Comparison of ENCODE assay signal across 11 cellular contexts in the genomic region with DNA sequence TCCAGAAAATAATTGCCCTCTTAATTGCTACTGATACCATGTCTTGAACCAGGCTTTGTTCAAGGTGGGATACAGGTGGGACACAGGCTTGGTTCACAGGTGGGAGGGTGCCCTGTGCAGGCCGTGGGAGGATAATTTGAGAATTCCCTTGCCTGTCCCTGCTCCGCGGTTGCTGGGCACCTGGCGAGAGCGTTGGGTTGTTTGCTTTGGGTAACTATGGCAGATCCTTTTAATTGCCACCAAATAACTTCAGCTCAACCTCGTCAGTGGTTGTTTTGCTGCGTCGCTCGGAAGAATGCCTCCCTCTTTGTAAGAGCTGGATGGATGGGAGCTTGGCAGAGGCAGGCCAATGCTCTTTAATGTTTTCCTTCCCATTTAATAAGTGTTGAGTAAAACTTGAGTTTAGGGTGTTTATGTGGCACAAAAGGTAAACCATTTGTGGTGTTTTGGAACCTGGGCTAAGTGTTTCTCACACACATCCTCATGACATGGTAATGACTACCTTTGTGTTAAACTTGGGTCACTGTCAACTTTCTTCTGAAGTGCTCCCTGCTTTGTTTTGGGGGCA.
DNase-seq lines count a peak whose midpoint lies in the region; ATAC-seq and TF ChIP-seq lines count a peak whose summit lies in the region.
"Had no signal": no experiment of that assay in that cellular context is flagged by ENCODE, and none has a peak within 500 bp of the region (broad histone marks: within the 10 kb centered on the region; RNA-seq: fewer than 3 reads in every experiment).

No MANE protein-coding gene starts in this region.

- no peaks in the 10 kb centered on the region for H3K9me3 ChIP-seq in CD8-positive, alpha-beta memory T cell (ENCODE audit: low read length)
- H3K9me3 ChIP-seq in HEK293 (ENCODE audit: control insufficient read depth, insufficient read depth, low read depth, low read length): no peaks in the 10 kb centered on the region
- no peaks in the 10 kb centered on the region for H3K9me3 ChIP-seq in SJSA1 (replicated peaks)

- ATAC-seq in HG02938 (IDR thresholded peaks at IDR 0.05; ENCODE audit: unreplicated experiment): no peak

- H3K27me3 ChIP-seq in CD8-positive, alpha-beta memory T cell (ENCODE audit: insufficient read depth, low read length, poor library complexity, severe bottlenecking): no peaks in the 10 kb centered on the region
- no peaks in the 10 kb centered on the region for H3K27me3 ChIP-seq in SJSA1 (replicated peaks)
- no peaks in the 10 kb centered on the region for H3K27me3 ChIP-seq in layer of hippocampus (ENCODE audit: control insufficient read depth, insufficient read depth, low read length)

- H3K36me3 Mint-ChIP-seq in CD8-positive, alpha-beta memory T cell: peaks cover 0 to 4% (median 0%) of the 10 kb centered on the region in 3 donors

- no peak overlapping the region for H3K4me3 ChIP-seq in CD8-positive, alpha-beta memory T cell (ENCODE audit: low read length)
- H3K4me3 ChIP-seq in HEK293 (ENCODE audit: low read depth, low read length) (no peak overlapping the region), SJSA1 (no peak overlapping the region)

- CTCF ChIA-PET in CD8-positive, alpha-beta memory T cell (lab: Charles Lee): interaction anchor here (1.5 kb wide), 1 partner anchor 288 kb away, joined by 3 read pairs; no protein-coding TSS in a partner anchor
- CTCF ChIA-PET in HEK293 (lab: Yijun Ruan, JAX): interaction anchor here (0.6 to 1.0 kb wide), 3 partner anchors 10 to 215 kb away, joined by 3 to 4 read pairs (median 4); no protein-coding TSS in a partner anchor

- no peak overlapping the region for H3K27ac ChIP-seq in CD8-positive, alpha-beta memory T cell (ENCODE audit: low read depth, low read length)
- H3K27ac ChIP-seq in HEK293 (ENCODE audit: extremely low read depth, low read depth, low read length) (no peak overlapping the region), SJSA1 (peak overlapping the region; percentile 66), layer of hippocampus (ENCODE audit: low read depth, low read length) (peak overlapping the region; percentile 42)

- peak overlapping the region in 6 of 8 donors; percentile 24 to 80 (median 62) for H3K27ac Mint-ChIP-seq in CD8-positive, alpha-beta memory T cell

- no peak for TF ChIP-seq CTCF in HEK293 (tag by site-specific recombination; IDR thresholded peaks at IDR 0.05)

- peak overlapping the region in 2 of 7 donors; percentile 31 to 32 for H3K4me3 Mint-ChIP-seq in CD8-positive, alpha-beta memory T cell

- H3K9me3 Mint-ChIP-seq in CD8-positive, alpha-beta memory T cell: no peaks in the 10 kb centered on the region

- H3K27me3 Mint-ChIP-seq in CD8-positive, alpha-beta memory T cell: no peaks in the 10 kb centered on the region

- POLR2A ChIA-PET in CD8-positive, alpha-beta memory T cell (lab: Charles Lee): no interaction called here
- POLR2A ChIA-PET in HEK293 (lab: Yijun Ruan, JAX): no interaction called here

- peaks cover 69 to 83% (median 83%) of the 10 kb centered on the region in 3 donors for H3K4me1 Mint-ChIP-seq in CD8-positive, alpha-beta memory T cell

- DNase-seq in CD8-positive, alpha-beta memory T cell: no peak
- no peak for DNase-seq in SJSA1 (ENCODE audit: low read depth in 1 of 2, low spot score in 2 of 2)
- no peak for DNase-seq in HT-29 (ENCODE audit: low spot score)
- no peak for DNase-seq in DMS53 (lab: John Stamatoyannopoulos, UW)
- DNase-seq: activated gamma-delta T cell treated with Interleukin-2 at 50 U/mL for 16 hours; DMS 273 treated with DMSO at 0.1 percent for 48 hours; SIG-M5; stimulated activated CD4-positive, alpha-beta T cell treated with anti-CD3 and anti-CD28 coated beads, Interleukin-4, amount 100 ng/mL, for 1 hour had no signal

- H3K36me3 ChIP-seq in CD8-positive, alpha-beta memory T cell (ENCODE audit: insufficient read depth, low read length): no peaks in the 10 kb centered on the region
- H3K36me3 ChIP-seq in HEK293 (ENCODE audit: control insufficient read depth in 2 of 2, insufficient read depth in 1 of 2, low read length in 2 of 2) (no peaks in the 10 kb centered on the region), SJSA1 (no peaks in the 10 kb centered on the region)

- H3K4me1 ChIP-seq in CD8-positive, alpha-beta memory T cell (ENCODE audit: insufficient read depth, low read length): peaks cover 32% of the 10 kb centered on the region
- H3K4me1 ChIP-seq in HEK293 (ENCODE audit: control insufficient read depth, insufficient read depth, low read length): no peaks in the 10 kb centered on the region
- peaks cover 64% of the 10 kb centered on the region for H3K4me1 ChIP-seq in SJSA1 (replicated peaks)

TF ChIP-seq in HEK293, 187 proteins besides CTCF, POLR2A, EP300 and RAD21:
- TF ChIP-seq EGR2 (tag by site-specific recombination; IDR thresholded peaks at IDR 0.05; ENCODE audit: low read depth) (0 out of 2 replicates have a peak, but pooled peaks have one; percentile 11), SCRT1 (tag by site-specific recombination; IDR thresholded peaks at IDR 0.05; ENCODE audit: borderline replicate concordance) (peak; percentile 31; the same call in 1 of the 2 replicates)
- TF ChIP-seq, protein P1, sequence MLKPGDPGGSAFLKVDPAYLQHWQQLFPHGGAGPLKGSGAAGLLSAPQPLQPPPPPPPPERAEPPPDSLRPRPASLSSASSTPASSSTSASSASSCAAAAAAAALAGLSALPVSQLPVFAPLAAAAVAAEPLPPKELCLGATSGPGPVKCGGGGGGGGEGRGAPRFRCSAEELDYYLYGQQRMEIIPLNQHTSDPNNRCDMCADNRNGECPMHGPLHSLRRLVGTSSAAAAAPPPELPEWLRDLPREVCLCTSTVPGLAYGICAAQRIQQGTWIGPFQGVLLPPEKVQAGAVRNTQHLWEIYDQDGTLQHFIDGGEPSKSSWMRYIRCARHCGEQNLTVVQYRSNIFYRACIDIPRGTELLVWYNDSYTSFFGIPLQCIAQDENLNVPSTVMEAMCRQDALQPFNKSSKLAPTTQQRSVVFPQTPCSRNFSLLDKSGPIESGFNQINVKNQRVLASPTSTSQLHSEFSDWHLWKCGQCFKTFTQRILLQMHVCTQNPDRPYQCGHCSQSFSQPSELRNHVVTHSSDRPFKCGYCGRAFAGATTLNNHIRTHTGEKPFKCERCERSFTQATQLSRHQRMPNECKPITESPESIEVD (tag by site-specific recombination; IDR thresholded peaks at IDR 0.05): no peak
TF ChIP-seq in HEK293: peak in this region for 2.

Comparison
In these comparisons a context has a peak if more than half of its experiments do, and no peak if none do; other contexts are left out.
1. H3K27ac ChIP-seq: peak in SJSA1 (single experiment) and layer of hippocampus (single experiment); none in CD8-positive, alpha-beta memory T cell (single experiment) and HEK293 (single experiment).